ENCODE assay signal across 8 cellular contexts in the genomic region with DNA sequence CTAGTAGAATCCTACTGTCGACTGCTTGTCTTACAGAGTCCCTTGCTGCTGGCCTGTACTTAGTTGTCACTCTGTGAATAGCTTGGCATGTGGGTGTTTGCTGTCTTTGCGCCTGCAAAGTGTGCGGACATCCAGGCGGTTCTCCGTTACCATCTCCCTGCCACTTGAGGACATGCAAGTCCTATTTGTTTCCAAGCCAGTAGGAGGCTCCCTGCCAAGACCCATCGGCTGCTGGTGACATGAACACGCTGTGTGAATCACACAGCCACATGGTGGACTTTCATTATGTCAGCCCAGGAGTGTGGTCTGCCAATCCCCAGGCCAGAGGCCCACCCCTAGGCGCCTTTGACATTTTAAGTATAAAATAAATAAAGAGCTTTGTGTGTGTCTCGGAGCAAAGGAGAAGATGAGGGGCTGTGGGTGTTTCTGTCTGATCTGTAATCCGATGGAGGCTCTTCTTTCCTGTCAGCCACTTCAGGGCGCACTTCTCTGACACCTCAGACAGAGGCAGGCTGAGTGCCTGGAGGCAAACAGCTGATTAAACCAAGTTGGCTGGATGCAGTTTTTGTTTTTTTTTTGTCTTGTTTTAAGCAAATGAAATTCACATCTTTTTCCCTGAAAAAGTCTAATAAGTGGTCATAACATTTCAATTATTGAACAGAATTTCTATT. TPM values are rescaled to one million over a fixed set of nuclear protein-coding genes. Genes with fewer than 3 reads are reported as not detected.
DNase-seq lines count a peak whose midpoint lies in the region; ATAC-seq and TF ChIP-seq lines count a peak whose summit lies in the region.

No MANE protein-coding gene starts in this region.

- peak; percentile 43 for ATAC-seq in mucosa of descending colon
- ATAC-seq in stimulated activated naive CD8-positive, alpha-beta T cell treated with anti-CD3 and anti-CD28 coated beads, Interleukin-15, Interleukin-2, amounts not matched to agents 100 U/mL and 50 U/mL, for 24 hours, result no peak
- ATAC-seq in activated CD4-positive, CD25-positive, alpha-beta regulatory T cell treated with anti-CD3 and anti-CD28 coated beads, Interleukin-2, amount 50 U/mL, for 24 hours, result no peak

- no peaks in the 10 kb centered on the region for H3K4me1 ChIP-seq in mucosa of descending colon (ENCODE audit: low read depth)
- H3K4me1 ChIP-seq in stomach, result peaks cover 0 to 4% (median 0%) of the 10 kb centered on the region in 4 donors

- in situ Hi-C loops in G401 (cut with HindIII; ENCODE audit: low sequenced_read_pairs), result no loop called here

- WGBS in stomach, 5 donors, result 61 to 72% (median 65%) methylated on average over 11 of the region's 11 CpGs

- H3K36me3 ChIP-seq in mucosa of descending colon (ENCODE audit: low read depth), result no peaks in the 10 kb centered on the region
- H3K36me3 ChIP-seq in stomach, result peaks cover 0 to 7% (median 0%) of the 10 kb centered on the region in 4 donors

- DNase-seq in G401 (ENCODE audit: low spot score) (peak; percentile 87), NCI-H446 (lab: John Stamatoyannopoulos, UW) (peak; percentile 65 to 82), ecto neural progenitor cell (ENCODE audit: low spot score) (peak; percentile 81), mucosa of descending colon (peak in 1 of 3 donors; percentile 27), LoVo (ENCODE audit: low spot score) (no peak), stomach (no peak)
- no peak for DNase-seq in stimulated activated naive CD8-positive, alpha-beta T cell treated with anti-CD3 and anti-CD28 coated beads, Interleukin-15, Interleukin-2, amounts not matched to agents 100 U/mL and 50 U/mL, for 24 hours

- TF ChIP-seq EP300 in stomach (IDR thresholded peaks at IDR 0.05), result no peak

- no peaks in the 10 kb centered on the region for H3K27me3 ChIP-seq in stomach

- TF ChIP-seq POLR2A in stomach (IDR thresholded peaks at IDR 0.05), result no peak

- no peaks in the 10 kb centered on the region for H3K9me3 ChIP-seq in mucosa of descending colon
- no peaks in the 10 kb centered on the region for H3K9me3 ChIP-seq in stomach

- H3K27ac ChIP-seq in stomach, result no peak overlapping the region

- TF ChIP-seq CTCF in mucosa of descending colon (IDR thresholded peaks at IDR 0.05) (no peak), stomach (IDR thresholded peaks at IDR 0.05) (no peak)

- H3K4me3 ChIP-seq in mucosa of descending colon (no peak overlapping the region), stomach (no peak overlapping the region)

- intact Hi-C loops in mucosa of descending colon (cut with DNase I, micrococcal nuclease), result no loop called here
- intact Hi-C loops in stomach (cut with DNase I; ENCODE audit: low total_unique reads), result no loop called here

RNA-seq across cellular contexts. Expression of a gene that starts 51.5 kb away (rescaled TPM):
- not detected in 2 replicates for total RNA-seq in G401 (2014; rRNA removed; shearing (Covaris generic))
- total RNA-seq in mucosa of descending colon, result 10 to 100 TPM; 23.1 to 39.8 (median 31.0) TPM
- 10 to 100 TPM; 19.3 to 47.7 (median 37.5) TPM for total RNA-seq in stomach
- polyA plus RNA-seq in stomach, result 1 to 10 TPM; 2.9 to 6.1 (median 5.2) TPM

Comparison
In these comparisons a context has a peak if more than half of its experiments do, and no peak if none do; other contexts are left out.
1. DNase-seq: peak in G401 (single experiment), NCI-H446 (2 of 2) and ecto neural progenitor cell (single experiment); none in LoVo (single experiment), stomach (single experiment) and stimulated activated naive CD8-positive, alpha-beta T cell treated with anti-CD3 and anti-CD28 coated beads, Interleukin-15, Interleukin-2, amounts not matched to agents 100 U/mL and 50 U/mL, for 24 hours (single experiment).
2. RNA of a gene that starts 51.5 kb away (total RNA-seq): 19.3 to 47.7 TPM in stomach and 23.1 to 39.8 TPM in mucosa of descending colon; not detected in G401; every median in the first group is over 10 times any median in the second.